12 cellular contexts compared by ENCODE assay signal in the genomic region with DNA sequence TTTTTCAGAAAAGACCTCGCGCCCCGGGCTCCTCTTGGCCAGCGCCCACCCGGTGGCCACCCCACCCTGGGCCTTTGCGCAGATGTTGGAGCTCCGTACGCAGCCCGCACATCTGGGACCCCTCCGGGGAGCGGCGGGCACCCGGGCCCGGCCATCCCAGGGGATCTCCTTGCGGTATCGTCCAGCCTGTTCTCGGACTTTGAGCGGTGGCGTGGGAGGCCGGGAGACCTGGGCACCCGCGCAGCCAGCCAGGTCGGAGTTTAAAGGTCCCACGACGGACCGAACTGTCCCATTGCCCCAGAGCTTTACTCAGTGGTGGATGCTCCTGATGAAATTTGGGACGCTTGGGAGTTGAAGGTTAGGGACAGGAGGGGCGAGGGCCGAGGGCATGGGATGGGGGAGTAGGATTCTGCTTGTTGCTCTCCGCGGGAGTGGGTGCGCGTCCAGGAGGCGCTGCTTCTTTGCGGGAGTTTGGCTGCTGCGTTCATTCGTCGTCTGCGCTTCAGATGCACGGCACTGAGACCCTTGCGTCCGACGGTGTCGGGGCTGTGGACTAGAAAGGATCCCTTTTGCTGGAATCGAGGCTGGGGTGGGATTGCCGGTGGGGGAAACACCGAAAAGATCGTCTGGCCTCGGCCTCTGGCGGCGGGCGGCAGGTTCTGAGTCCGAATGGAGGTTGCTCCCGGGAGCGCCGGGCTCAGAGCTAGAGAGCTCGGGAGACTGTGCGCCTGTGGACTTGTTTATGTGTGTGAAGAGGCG. TPM values are rescaled to one million over a fixed set of nuclear protein-coding genes. Genes with fewer than 3 reads are reported as not detected.
DNase-seq lines count a peak whose midpoint lies in the region; ATAC-seq, FAIRE-seq and TF ChIP-seq lines count a peak whose summit lies in the region.
"Had no signal": no experiment of that assay in that cellular context is flagged by ENCODE, and none has a peak within 500 bp of the region (broad histone marks: within the 10 kb centered on the region; RNA-seq: fewer than 3 reads in every experiment).

No MANE protein-coding gene starts in this region.

- no peak for ATAC-seq in HepG2

- no TSS peak for BruUV-seq in HepG2 (replicated peaks; lab: Mats Ljungman, UMichigan)

- no peaks in the 10 kb centered on the region for H3K36me3 Mint-ChIP-seq in CD4-positive, alpha-beta memory T cell
- H3K36me3 Mint-ChIP-seq in type B pancreatic cell: no peaks in the 10 kb centered on the region

- H2AFZ ChIP-seq in HepG2 (ENCODE audit: low read length): no peak overlapping the region

- FAIRE-seq in HepG2 (lab: Jason Lieb, UNC): no peak

- peaks cover 0 to 3% (median 1%) of the 10 kb centered on the region in 8 donors for H3K9me3 Mint-ChIP-seq in CD4-positive, alpha-beta memory T cell
- H3K9me3 Mint-ChIP-seq in type B pancreatic cell: no peaks in the 10 kb centered on the region

- peak overlapping the region in 1 of 2 donors; percentile 49 for H3K9ac ChIP-seq in liver (ENCODE audit: low read depth in 1 of 2, low read length in 2 of 2)
- no peak overlapping the region for H3K9ac ChIP-seq in HepG2 (ENCODE audit: insufficient read depth, low read depth, low read length)
- H3K9ac ChIP-seq: BLaER1 had no signal

- peaks cover 1 to 17% (median 9%) of the 10 kb centered on the region in 4 donors for H3K4me1 Mint-ChIP-seq in CD4-positive, alpha-beta memory T cell
- peaks cover 29% of the 10 kb centered on the region for H3K4me1 Mint-ChIP-seq in type B pancreatic cell (ENCODE audit: unreplicated experiment)

- peak overlapping the region; percentile 44 to 68 (median 64) for H3K4me3 ChIP-seq in liver (ENCODE audit: low read depth in 1 of 3, low read length in 3 of 3)
- H3K4me3 ChIP-seq in HepG2 (replicated peaks in 1 of 3; ENCODE audit: insufficient read depth in 1 of 3, low read depth in 2 of 3, low read length in 3 of 3): no peak overlapping the region
- H3K4me3 ChIP-seq in esophagus muscularis mucosa: peak overlapping the region; percentile 48 to 58 (median 50)
- peak overlapping the region; percentile 53 to 64 for H3K4me3 ChIP-seq in muscle layer of duodenum (ENCODE audit: low read depth in 1 of 2, low read length in 2 of 2)
- no peak overlapping the region for H3K4me3 ChIP-seq in CD4-positive, alpha-beta memory T cell (ENCODE audit: low read length in 2 of 2)
- H3K4me3 ChIP-seq: BLaER1 had no signal

- TF ChIP-seq POLR2A in HepG2 (IDR thresholded peaks at IDR 0.05; ENCODE audit: insufficient read depth in 1 of 2, low read depth in 2 of 2, low read length in 2 of 2): no peak
- no peak for TF ChIP-seq POLR2A in esophagus muscularis mucosa (IDR thresholded peaks at IDR 0.05; ENCODE audit: low read depth)

- H3K27me3 ChIP-seq in liver (ENCODE audit: control insufficient read depth in 4 of 4, insufficient read depth in 4 of 4, low read length in 3 of 4): peaks cover 0 to 6% (median 1%) of the 10 kb centered on the region in 4 donors
- peaks cover 6 to 36% of the 10 kb centered on the region in 2 experiments; a peak in 4 of 5 replicates for H3K27me3 ChIP-seq in HepG2 (ENCODE audit: control insufficient read depth in 1 of 2, insufficient read depth in 2 of 2, low read length in 2 of 2)
- peaks cover 0 to 94% (median 42%) of the 10 kb centered on the region in 4 donors for H3K27me3 ChIP-seq in esophagus muscularis mucosa
- peaks cover 21% of the 10 kb centered on the region for H3K27me3 ChIP-seq in muscle layer of duodenum (ENCODE audit: low read depth, low read length)
- H3K27me3 ChIP-seq in CD4-positive, alpha-beta memory T cell (ENCODE audit: insufficient read depth, low read length): peaks cover 14% of the 10 kb centered on the region

- H3K27ac Mint-ChIP-seq in CD4-positive, alpha-beta memory T cell: no peak overlapping the region
- no peak overlapping the region for H3K27ac Mint-ChIP-seq in type B pancreatic cell

- CTCF ChIA-PET in HepG2 (lab: Yijun Ruan, JAX; ENCODE audit: low intra/inter-chr PET ratio, low total read pairs): no interaction called here
- CTCF ChIA-PET in CD4-positive, alpha-beta memory T cell (lab: Charles Lee; ENCODE audit: partially characterized antibody): no interaction called here

- in situ Hi-C loops in HepG2 (cut with HindIII; ENCODE audit: extremely low pct_ligation_motif_present, low pct_unique_long_range_greater_than_20kb): no loop called here

- H3K79me2 ChIP-seq in HepG2 (ENCODE audit: insufficient read depth, low read length): no peaks in the 10 kb centered on the region

- H4K20me1 ChIP-seq in HepG2 (ENCODE audit: insufficient read depth, low read length): no peaks in the 10 kb centered on the region
- H4K20me1 ChIP-seq: BLaER1 had no signal

- H3K9me3 ChIP-seq in liver (ENCODE audit: control insufficient read depth in 4 of 4, low read length in 3 of 4): no peaks in the 10 kb centered on the region
- no peaks in the 10 kb centered on the region for H3K9me3 ChIP-seq in HepG2 (ENCODE audit: low read length)
- peaks cover 0 to 4% (median 0%) of the 10 kb centered on the region in 4 donors for H3K9me3 ChIP-seq in esophagus muscularis mucosa
- H3K9me3 ChIP-seq in muscle layer of duodenum (ENCODE audit: control insufficient read depth in 1 of 2, low read length in 2 of 2): no peaks in the 10 kb centered on the region
- H3K9me3 ChIP-seq in CD4-positive, alpha-beta memory T cell (ENCODE audit: control insufficient read depth in 1 of 2, low read length in 2 of 2): no peaks in the 10 kb centered on the region

- H3K4me3 Mint-ChIP-seq in CD4-positive, alpha-beta memory T cell: peak overlapping the region in 1 of 8 donors; percentile 67
- no peak overlapping the region for H3K4me3 Mint-ChIP-seq in type B pancreatic cell

- peak overlapping the region; percentile 82 to 83 for H3K27ac ChIP-seq in liver (ENCODE audit: low read depth in 1 of 2, low read length in 2 of 2)
- H3K27ac ChIP-seq in HepG2 (ENCODE audit: extremely low read length, insufficient read depth, low read length): no peak overlapping the region
- H3K27ac ChIP-seq in esophagus muscularis mucosa (replicated peaks in 1 of 4): peak overlapping the region in 2 of 4 donors; percentile 12 to 16
- H3K27ac ChIP-seq in muscle layer of duodenum (ENCODE audit: low read length): no peak overlapping the region
- H3K27ac ChIP-seq in CD4-positive, alpha-beta memory T cell (ENCODE audit: low read depth, low read length): no peak overlapping the region
- H3K27ac ChIP-seq: BLaER1 had no signal

- intact Hi-C loops in HepG2 (cut with micrococcal nuclease; ENCODE audit: unreplicated experiment): no loop called here
- intact Hi-C loops in esophagus muscularis mucosa (cut with DNase I): no loop called here
- intact Hi-C loops in CD4-positive, alpha-beta memory T cell (cut with micrococcal nuclease): no loop called here

- no peak overlapping the region for H3K4me2 ChIP-seq in HepG2 (ENCODE audit: low read depth, low read length)
- H3K4me2 ChIP-seq: BLaER1 had no signal

- POLR2A ChIA-PET in HepG2 (lab: Yijun Ruan, JAX): no interaction called here
- POLR2A ChIA-PET in CD4-positive, alpha-beta memory T cell (lab: Charles Lee; ENCODE audit: partially characterized antibody): no interaction called here

- no peak for DNase-seq in HepG2 (ENCODE audit: low spot score)
- DNase-seq in esophagus muscularis mucosa (ENCODE audit: extremely low spot score): peak; percentile 88
- DNase-seq in HuH-7 (ENCODE audit: low spot score): no peak
- DNase-seq in CD4-positive, alpha-beta memory T cell: no peak
- DNase-seq in DMS153 treated with DMSO at 0.1 percent for 48 hours (lab: John Stamatoyannopoulos, UW; ENCODE audit: unreplicated experiment): no peak
- no peak for DNase-seq in type B pancreatic cell (ENCODE audit: extremely low spot score, unreplicated experiment)
- DNase-seq: activated CD4-positive, alpha-beta T cell treated with anti-CD3 and anti-CD28 coated beads for 48 hours; cortex of kidney; NCI-H226 had no signal

- TF ChIP-seq CTCF in liver (IDR thresholded peaks at IDR 0.05; ENCODE audit: low read depth, low read length, missing input control) (no peak), HepG2 (CRISPR knock-in tag; IDR thresholded peaks at IDR 0.05) (no peak), esophagus muscularis mucosa (IDR thresholded peaks at IDR 0.05) (no peak), type B pancreatic cell (conservative IDR thresholded peaks at IDR 0.05) (no peak)

- H3K27me3 Mint-ChIP-seq in CD4-positive, alpha-beta memory T cell: peaks cover 27 to 29% of the 10 kb centered on the region in 2 donors
- H3K27me3 Mint-ChIP-seq in type B pancreatic cell: peaks cover 41% of the 10 kb centered on the region

- no peak for TF ChIP-seq EP300 in HepG2 (IDR thresholded peaks at IDR 0.05; ENCODE audit: low read depth in 2 of 2, low read length in 2 of 2)
- TF ChIP-seq EP300 in HepG2 (CRISPR knock-in tag; IDR thresholded peaks at IDR 0.05; ENCODE audit: borderline replicate concordance): no peak
- no peak for TF ChIP-seq EP300 in esophagus muscularis mucosa (IDR thresholded peaks at IDR 0.05)

- H3K4me1 ChIP-seq in liver (ENCODE audit: control insufficient read depth in 4 of 4, insufficient read depth in 4 of 4, low read length in 3 of 4) (peaks cover 3 to 39% (median 16%) of the 10 kb centered on the region in 4 donors), HepG2 (ENCODE audit: insufficient read depth, low read length) (no peaks in the 10 kb centered on the region), esophagus muscularis mucosa (peaks cover 32 to 52% (median 41%) of the 10 kb centered on the region in 4 donors), muscle layer of duodenum (ENCODE audit: control insufficient read depth in 1 of 2, insufficient read depth in 2 of 2, low read length in 2 of 2) (peaks cover 0 to 28% of the 10 kb centered on the region in 2 donors)
- H3K4me1 ChIP-seq in CD4-positive, alpha-beta memory T cell (ENCODE audit: insufficient read depth, low read length): no peaks in the 10 kb centered on the region
- H3K4me1 ChIP-seq: BLaER1 had no signal

- no peaks in the 10 kb centered on the region for H3K36me3 ChIP-seq in liver (ENCODE audit: control insufficient read depth in 4 of 4, insufficient read depth in 3 of 4, low read depth in 1 of 4, low read length in 3 of 4)
- H3K36me3 ChIP-seq in HepG2 (replicated peaks in 1 of 2; ENCODE audit: control insufficient read depth in 1 of 2, insufficient read depth in 2 of 2, low read length in 2 of 2): no peaks in the 10 kb centered on the region
- no peaks in the 10 kb centered on the region for H3K36me3 ChIP-seq in esophagus muscularis mucosa
- H3K36me3 ChIP-seq in muscle layer of duodenum (ENCODE audit: control insufficient read depth in 1 of 2, insufficient read depth in 2 of 2, low read length in 2 of 2): no peaks in the 10 kb centered on the region
- H3K36me3 ChIP-seq in CD4-positive, alpha-beta memory T cell (ENCODE audit: insufficient read depth, low read length): no peaks in the 10 kb centered on the region
- H3K36me3 ChIP-seq: BLaER1 had no signal

- 2% methylated on average over 59 of the region's 59 CpGs for WGBS in liver
- WGBS in HepG2 (ENCODE audit: low lambda C conversion rate): 16% methylated on average over 19 of the region's 59 CpGs
- 3% methylated on average over 39 of the region's 59 CpGs for WGBS in esophagus muscularis mucosa

- TF ChIP-seq RAD21 in liver (IDR thresholded peaks at IDR 0.05) (no peak), HepG2 (CRISPR knock-in tag; IDR thresholded peaks at IDR 0.05) (no peak)

RNA-seq across cellular contexts. Expression of a gene that starts 1.4 kb away (rescaled TPM):
- total RNA-seq in liver: 1 to 10 TPM in 1 of 2 donors, under 1 TPM in 1; 0.89 to 1.4 TPM
- 1 to 10 TPM; 1.5 to 2.8 TPM for polyA plus RNA-seq in liver
- not detected in 2 replicates for total RNA-seq in HepG2 (2016; rRNA removed; fragmentation: Illumina TruSeq; extraction: Trizol)
- total RNA-seq in HepG2 (2016; cell fraction: cytosol; rRNA removed; fragmentation: Illumina TruSeq; extraction: Trizol; ENCODE audit: low read depth): not detected in 2 replicates
- total RNA-seq in HepG2 (2016; cell fraction: insoluble cytoplasmic fraction; rRNA removed; fragmentation: Illumina TruSeq; extraction: Trizol): not detected in 2 replicates
- not detected in 2 replicates for total RNA-seq in HepG2 (2016; cell fraction: membrane; rRNA removed; fragmentation: Illumina TruSeq; extraction: Trizol)
- not detected in 2 replicates for total RNA-seq in HepG2 (2016; cell fraction: nucleus; rRNA removed; fragmentation: Illumina TruSeq; extraction: Trizol)
- not detected in 2 replicates for polyA plus RNA-seq in HepG2 (2011; rRNA removed)
- polyA plus RNA-seq in HepG2 (2011; cell fraction: cytosol; rRNA removed): not detected in 2 replicates
- polyA plus RNA-seq in HepG2 (2011; cell fraction: nucleus; rRNA removed): not detected in 2 replicates
- polyA plus RNA-seq in HepG2 (2012): not detected in 2 replicates
- not detected in 2 replicates for polyA plus RNA-seq in HepG2 (2016; cell fraction: cytosol; fragmentation: Illumina TruSeq; extraction: Trizol; ENCODE audit: low read depth)
- polyA plus RNA-seq in HepG2 (2016; cell fraction: insoluble cytoplasmic fraction; fragmentation: Illumina TruSeq; extraction: Trizol; ENCODE audit: low read depth): not detected in 2 replicates
- polyA plus RNA-seq in HepG2 (2016; cell fraction: membrane; fragmentation: Illumina TruSeq; extraction: Trizol; ENCODE audit: low read depth): not detected in 2 replicates
- polyA plus RNA-seq in HepG2 (2016; cell fraction: nucleus; fragmentation: Illumina TruSeq; extraction: Trizol; ENCODE audit: insufficient read depth, low read depth): not detected in 2 replicates
- not detected in 2 replicates for polyA minus RNA-seq in HepG2 (2011; rRNA and poly(A)+ RNA removed; ENCODE audit: low replicate concordance)
- polyA minus RNA-seq in HepG2 (2011; cell fraction: cytosol; rRNA and poly(A)+ RNA removed): not detected in 2 replicates
- polyA minus RNA-seq in HepG2 (2011; cell fraction: nucleus; rRNA and poly(A)+ RNA removed): not detected in 2 replicates
- 1 to 10 TPM in 2 of 4 donors, under 1 TPM in 1, not detected in 1; 0.71 to 1.2 (median 1.0) TPM for total RNA-seq in esophagus muscularis mucosa
- not detected for total RNA-seq in CD4-positive, alpha-beta memory T cell
- polyA plus RNA-seq in CD4-positive, alpha-beta memory T cell: not detected
- total RNA-seq in type B pancreatic cell (ENCODE audit: low replicate concordance): 13.0 and 16.7 TPM in 2 replicates

Comparison
In these comparisons a context has a peak if more than half of its experiments do, and no peak if none do; other contexts are left out.
1. H3K27ac ChIP-seq: peak in liver (2 of 2); none in HepG2 (single experiment), muscle layer of duodenum (single experiment) and CD4-positive, alpha-beta memory T cell (single experiment).
2. H3K4me3 ChIP-seq: peak in liver (3 of 3), esophagus muscularis mucosa (4 of 4) and muscle layer of duodenum (2 of 2); none in HepG2 (0 of 3) and CD4-positive, alpha-beta memory T cell (0 of 2).